Comparison of ENCODE assay signal across 1 cellular context in the genomic region with DNA sequence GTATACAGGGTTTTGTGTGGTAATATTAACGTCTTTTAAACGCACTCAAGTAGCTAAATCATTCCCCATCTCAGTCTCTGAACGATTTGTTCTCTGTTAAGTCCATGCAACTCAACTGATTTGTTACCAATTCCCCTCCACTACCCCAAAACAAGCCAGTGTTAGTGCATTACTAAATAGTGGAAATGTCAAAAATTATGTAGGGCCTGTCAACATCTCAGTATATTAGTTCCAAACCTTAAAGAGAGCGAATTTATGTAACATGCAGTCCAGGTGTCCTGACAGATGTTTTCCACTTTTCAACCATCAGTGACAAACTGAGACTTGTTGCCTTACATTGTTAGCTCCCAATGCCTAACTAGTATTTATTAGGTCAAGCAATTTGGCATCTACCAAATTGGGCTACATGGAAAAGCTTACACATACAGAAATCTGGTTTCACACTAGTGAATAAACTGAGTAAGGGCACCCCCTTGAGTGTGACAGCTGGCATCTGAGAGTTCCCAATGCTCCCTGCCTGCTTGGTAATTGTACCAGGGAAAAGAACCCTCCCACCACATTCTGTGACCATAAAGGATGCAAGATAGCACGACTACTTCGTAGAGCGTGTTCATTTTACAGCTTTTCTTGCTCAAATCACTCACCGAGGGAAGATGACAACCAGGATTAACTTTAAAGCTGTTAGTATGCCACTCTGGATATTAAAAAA.
A peak's percentile ranks its signal among the peaks of the same experiment; 100 is the strongest.
TF ChIP-seq lines count a peak whose summit lies in the region.

No MANE protein-coding gene starts in this region.

TF ChIP-seq in GM12878, 131 proteins besides CTCF, POLR2A, EP300 and RAD21 (continues in another document):
- no peak for TF ChIP-seq CEBPB (IDR thresholded peaks at IDR 0.05; ENCODE audit: borderline replicate concordance in 1 of 2, low read depth in 2 of 2, low read length in 2 of 2)
- TF ChIP-seq, protein P1, sequence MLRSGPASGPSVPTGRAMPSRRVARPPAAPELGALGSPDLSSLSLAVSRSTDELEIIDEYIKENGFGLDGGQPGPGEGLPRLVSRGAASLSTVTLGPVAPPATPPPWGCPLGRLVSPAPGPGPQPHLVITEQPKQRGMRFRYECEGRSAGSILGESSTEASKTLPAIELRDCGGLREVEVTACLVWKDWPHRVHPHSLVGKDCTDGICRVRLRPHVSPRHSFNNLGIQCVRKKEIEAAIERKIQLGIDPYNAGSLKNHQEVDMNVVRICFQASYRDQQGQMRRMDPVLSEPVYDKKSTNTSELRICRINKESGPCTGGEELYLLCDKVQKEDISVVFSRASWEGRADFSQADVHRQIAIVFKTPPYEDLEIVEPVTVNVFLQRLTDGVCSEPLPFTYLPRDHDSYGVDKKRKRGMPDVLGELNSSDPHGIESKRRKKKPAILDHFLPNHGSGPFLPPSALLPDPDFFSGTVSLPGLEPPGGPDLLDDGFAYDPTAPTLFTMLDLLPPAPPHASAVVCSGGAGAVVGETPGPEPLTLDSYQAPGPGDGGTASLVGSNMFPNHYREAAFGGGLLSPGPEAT (IDR thresholded peaks at IDR 0.05; ENCODE audit: low read depth), result no peak
- no peak for TF ChIP-seq LARP7 (IDR thresholded peaks at IDR 0.05)
- TF ChIP-seq CHD1 (IDR thresholded peaks at IDR 0.05; ENCODE audit: low read depth, low read length), result no peak
- no peak for TF ChIP-seq SREBF2 (IDR thresholded peaks at IDR 0.05; ENCODE audit: low read length)
- TF ChIP-seq JUND (IDR thresholded peaks at IDR 0.05; ENCODE audit: low read depth, low read length), result no peak
- TF ChIP-seq ZNF207 (IDR thresholded peaks at IDR 0.05; ENCODE audit: borderline replicate concordance), result no peak
- TF ChIP-seq, protein P2, sequence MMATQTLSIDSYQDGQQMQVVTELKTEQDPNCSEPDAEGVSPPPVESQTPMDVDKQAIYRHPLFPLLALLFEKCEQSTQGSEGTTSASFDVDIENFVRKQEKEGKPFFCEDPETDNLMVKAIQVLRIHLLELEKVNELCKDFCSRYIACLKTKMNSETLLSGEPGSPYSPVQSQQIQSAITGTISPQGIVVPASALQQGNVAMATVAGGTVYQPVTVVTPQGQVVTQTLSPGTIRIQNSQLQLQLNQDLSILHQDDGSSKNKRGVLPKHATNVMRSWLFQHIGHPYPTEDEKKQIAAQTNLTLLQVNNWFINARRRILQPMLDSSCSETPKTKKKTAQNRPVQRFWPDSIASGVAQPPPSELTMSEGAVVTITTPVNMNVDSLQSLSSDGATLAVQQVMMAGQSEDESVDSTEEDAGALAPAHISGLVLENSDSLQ (IDR thresholded peaks at IDR 0.05), result no peak
- TF ChIP-seq, protein P3, sequence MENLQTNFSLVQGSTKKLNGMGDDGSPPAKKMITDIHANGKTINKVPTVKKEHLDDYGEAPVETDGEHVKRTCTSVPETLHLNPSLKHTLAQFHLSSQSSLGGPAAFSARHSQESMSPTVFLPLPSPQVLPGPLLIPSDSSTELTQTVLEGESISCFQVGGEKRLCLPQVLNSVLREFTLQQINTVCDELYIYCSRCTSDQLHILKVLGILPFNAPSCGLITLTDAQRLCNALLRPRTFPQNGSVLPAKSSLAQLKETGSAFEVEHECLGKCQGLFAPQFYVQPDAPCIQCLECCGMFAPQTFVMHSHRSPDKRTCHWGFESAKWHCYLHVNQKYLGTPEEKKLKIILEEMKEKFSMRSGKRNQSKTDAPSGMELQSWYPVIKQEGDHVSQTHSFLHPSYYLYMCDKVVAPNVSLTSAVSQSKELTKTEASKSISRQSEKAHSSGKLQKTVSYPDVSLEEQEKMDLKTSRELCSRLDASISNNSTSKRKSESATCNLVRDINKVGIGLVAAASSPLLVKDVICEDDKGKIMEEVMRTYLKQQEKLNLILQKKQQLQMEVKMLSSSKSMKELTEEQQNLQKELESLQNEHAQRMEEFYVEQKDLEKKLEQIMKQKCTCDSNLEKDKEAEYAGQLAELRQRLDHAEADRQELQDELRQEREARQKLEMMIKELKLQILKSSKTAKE (IDR thresholded peaks at IDR 0.05; ENCODE audit: low read depth, poor library complexity, severe bottlenecking), result no peak
- TF ChIP-seq, protein P4, sequence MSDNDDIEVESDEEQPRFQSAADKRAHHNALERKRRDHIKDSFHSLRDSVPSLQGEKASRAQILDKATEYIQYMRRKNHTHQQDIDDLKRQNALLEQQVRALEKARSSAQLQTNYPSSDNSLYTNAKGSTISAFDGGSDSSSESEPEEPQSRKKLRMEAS (IDR thresholded peaks at IDR 0.05; ENCODE audit: low read depth, low read length), result no peak
- no peak for TF ChIP-seq ZSCAN29 (IDR thresholded peaks at IDR 0.05)
- no peak for TF ChIP-seq KDM1A (IDR thresholded peaks at IDR 0.05; ENCODE audit: borderline replicate concordance)
- TF ChIP-seq, protein P5, sequence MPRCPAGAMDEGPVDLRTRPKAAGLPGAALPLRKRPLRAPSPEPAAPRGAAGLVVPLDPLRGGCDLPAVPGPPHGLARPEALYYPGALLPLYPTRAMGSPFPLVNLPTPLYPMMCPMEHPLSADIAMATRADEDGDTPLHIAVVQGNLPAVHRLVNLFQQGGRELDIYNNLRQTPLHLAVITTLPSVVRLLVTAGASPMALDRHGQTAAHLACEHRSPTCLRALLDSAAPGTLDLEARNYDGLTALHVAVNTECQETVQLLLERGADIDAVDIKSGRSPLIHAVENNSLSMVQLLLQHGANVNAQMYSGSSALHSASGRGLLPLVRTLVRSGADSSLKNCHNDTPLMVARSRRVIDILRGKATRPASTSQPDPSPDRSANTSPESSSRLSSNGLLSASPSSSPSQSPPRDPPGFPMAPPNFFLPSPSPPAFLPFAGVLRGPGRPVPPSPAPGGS (IDR thresholded peaks at IDR 0.05; ENCODE audit: borderline replicate concordance, insufficient read depth, low read depth, low read length, poor library complexity, severe bottlenecking), result no peak
- no peak for TF ChIP-seq HDAC2 (IDR thresholded peaks at IDR 0.05)
- TF ChIP-seq, protein P6, sequence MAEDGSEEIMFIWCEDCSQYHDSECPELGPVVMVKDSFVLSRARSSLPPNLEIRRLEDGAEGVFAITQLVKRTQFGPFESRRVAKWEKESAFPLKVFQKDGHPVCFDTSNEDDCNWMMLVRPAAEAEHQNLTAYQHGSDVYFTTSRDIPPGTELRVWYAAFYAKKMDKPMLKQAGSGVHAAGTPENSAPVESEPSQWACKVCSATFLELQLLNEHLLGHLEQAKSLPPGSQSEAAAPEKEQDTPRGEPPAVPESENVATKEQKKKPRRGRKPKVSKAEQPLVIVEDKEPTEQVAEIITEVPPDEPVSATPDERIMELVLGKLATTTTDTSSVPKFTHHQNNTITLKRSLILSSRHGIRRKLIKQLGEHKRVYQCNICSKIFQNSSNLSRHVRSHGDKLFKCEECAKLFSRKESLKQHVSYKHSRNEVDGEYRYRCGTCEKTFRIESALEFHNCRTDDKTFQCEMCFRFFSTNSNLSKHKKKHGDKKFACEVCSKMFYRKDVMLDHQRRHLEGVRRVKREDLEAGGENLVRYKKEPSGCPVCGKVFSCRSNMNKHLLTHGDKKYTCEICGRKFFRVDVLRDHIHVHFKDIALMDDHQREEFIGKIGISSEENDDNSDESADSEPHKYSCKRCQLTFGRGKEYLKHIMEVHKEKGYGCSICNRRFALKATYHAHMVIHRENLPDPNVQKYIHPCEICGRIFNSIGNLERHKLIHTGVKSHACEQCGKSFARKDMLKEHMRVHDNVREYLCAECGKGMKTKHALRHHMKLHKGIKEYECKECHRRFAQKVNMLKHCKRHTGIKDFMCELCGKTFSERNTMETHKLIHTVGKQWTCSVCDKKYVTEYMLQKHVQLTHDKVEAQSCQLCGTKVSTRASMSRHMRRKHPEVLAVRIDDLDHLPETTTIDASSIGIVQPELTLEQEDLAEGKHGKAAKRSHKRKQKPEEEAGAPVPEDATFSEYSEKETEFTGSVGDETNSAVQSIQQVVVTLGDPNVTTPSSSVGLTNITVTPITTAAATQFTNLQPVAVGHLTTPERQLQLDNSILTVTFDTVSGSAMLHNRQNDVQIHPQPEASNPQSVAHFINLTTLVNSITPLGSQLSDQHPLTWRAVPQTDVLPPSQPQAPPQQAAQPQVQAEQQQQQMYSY (CRISPR knock-in tag; IDR thresholded peaks at IDR 0.05), result 0 out of 2 replicates have a peak, but pooled peaks have one; percentile 6
- peak; percentile 66; the same call in 1 of the 2 replicates for TF ChIP-seq POLR2AphosphoS2 (IDR thresholded peaks at IDR 0.05; ENCODE audit: low read depth, low read length)
- TF ChIP-seq, protein P7, sequence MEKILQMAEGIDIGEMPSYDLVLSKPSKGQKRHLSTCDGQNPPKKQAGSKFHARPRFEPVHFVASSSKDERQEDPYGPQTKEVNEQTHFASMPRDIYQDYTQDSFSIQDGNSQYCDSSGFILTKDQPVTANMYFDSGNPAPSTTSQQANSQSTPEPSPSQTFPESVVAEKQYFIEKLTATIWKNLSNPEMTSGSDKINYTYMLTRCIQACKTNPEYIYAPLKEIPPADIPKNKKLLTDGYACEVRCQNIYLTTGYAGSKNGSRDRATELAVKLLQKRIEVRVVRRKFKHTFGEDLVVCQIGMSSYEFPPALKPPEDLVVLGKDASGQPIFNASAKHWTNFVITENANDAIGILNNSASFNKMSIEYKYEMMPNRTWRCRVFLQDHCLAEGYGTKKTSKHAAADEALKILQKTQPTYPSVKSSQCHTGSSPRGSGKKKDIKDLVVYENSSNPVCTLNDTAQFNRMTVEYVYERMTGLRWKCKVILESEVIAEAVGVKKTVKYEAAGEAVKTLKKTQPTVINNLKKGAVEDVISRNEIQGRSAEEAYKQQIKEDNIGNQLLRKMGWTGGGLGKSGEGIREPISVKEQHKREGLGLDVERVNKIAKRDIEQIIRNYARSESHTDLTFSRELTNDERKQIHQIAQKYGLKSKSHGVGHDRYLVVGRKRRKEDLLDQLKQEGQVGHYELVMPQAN (conservative IDR thresholded peaks at IDR 0.05), result no peak
- no peak for TF ChIP-seq YBX1 (IDR thresholded peaks at IDR 0.05)
- TF ChIP-seq, protein P8, sequence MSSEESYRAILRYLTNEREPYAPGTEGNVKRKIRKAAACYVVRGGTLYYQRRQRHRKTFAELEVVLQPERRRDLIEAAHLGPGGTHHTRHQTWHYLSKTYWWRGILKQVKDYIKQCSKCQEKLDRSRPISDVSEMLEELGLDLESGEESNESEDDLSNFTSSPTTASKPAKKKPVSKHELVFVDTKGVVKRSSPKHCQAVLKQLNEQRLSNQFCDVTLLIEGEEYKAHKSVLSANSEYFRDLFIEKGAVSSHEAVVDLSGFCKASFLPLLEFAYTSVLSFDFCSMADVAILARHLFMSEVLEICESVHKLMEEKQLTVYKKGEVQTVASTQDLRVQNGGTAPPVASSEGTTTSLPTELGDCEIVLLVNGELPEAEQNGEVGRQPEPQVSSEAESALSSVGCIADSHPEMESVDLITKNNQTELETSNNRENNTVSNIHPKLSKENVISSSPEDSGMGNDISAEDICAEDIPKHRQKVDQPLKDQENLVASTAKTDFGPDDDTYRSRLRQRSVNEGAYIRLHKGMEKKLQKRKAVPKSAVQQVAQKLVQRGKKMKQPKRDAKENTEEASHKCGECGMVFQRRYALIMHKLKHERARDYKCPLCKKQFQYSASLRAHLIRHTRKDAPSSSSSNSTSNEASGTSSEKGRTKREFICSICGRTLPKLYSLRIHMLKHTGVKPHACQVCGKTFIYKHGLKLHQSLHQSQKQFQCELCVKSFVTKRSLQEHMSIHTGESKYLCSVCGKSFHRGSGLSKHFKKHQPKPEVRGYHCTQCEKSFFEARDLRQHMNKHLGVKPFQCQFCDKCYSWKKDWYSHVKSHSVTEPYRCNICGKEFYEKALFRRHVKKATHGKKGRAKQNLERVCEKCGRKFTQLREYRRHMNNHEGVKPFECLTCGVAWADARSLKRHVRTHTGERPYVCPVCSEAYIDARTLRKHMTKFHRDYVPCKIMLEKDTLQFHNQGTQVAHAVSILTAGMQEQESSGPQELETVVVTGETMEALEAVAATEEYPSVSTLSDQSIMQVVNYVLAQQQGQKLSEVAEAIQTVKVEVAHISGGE (CRISPR knock-in tag; IDR thresholded peaks at IDR 0.05), result no peak
- TF ChIP-seq SP1 (IDR thresholded peaks at IDR 0.05; ENCODE audit: low read depth, low read length), result no peak
- TF ChIP-seq, protein P9, sequence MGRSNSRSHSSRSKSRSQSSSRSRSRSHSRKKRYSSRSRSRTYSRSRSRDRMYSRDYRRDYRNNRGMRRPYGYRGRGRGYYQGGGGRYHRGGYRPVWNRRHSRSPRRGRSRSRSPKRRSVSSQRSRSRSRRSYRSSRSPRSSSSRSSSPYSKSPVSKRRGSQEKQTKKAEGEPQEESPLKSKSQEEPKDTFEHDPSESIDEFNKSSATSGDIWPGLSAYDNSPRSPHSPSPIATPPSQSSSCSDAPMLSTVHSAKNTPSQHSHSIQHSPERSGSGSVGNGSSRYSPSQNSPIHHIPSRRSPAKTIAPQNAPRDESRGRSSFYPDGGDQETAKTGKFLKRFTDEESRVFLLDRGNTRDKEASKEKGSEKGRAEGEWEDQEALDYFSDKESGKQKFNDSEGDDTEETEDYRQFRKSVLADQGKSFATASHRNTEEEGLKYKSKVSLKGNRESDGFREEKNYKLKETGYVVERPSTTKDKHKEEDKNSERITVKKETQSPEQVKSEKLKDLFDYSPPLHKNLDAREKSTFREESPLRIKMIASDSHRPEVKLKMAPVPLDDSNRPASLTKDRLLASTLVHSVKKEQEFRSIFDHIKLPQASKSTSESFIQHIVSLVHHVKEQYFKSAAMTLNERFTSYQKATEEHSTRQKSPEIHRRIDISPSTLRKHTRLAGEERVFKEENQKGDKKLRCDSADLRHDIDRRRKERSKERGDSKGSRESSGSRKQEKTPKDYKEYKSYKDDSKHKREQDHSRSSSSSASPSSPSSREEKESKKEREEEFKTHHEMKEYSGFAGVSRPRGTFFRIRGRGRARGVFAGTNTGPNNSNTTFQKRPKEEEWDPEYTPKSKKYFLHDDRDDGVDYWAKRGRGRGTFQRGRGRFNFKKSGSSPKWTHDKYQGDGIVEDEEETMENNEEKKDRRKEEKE (IDR thresholded peaks at IDR 0.05), result no peak
- no peak for TF ChIP-seq EED (IDR thresholded peaks at IDR 0.05; ENCODE audit: low read depth)
- TF ChIP-seq RFX5 (IDR thresholded peaks at IDR 0.05; ENCODE audit: low read depth, low read length), result no peak
- no peak for TF ChIP-seq ZNF274 (IDR thresholded peaks at IDR 0.05; ENCODE audit: insufficient read depth, insufficient read length)
- TF ChIP-seq RB1 (IDR thresholded peaks at IDR 0.05; ENCODE audit: borderline replicate concordance), result no peak
- no peak for TF ChIP-seq SMAD1 (IDR thresholded peaks at IDR 0.05; ENCODE audit: low read depth, partially characterized antibody)
- TF ChIP-seq BRCA1 (IDR thresholded peaks at IDR 0.05; ENCODE audit: low read depth, low read length), result no peak
- no peak for TF ChIP-seq FOS (IDR thresholded peaks at IDR 0.05; ENCODE audit: borderline replicate concordance, extremely low read depth, insufficient read length)
- no peak for TF ChIP-seq SUZ12 (IDR thresholded peaks at IDR 0.05; ENCODE audit: unreplicated experiment)
- TF ChIP-seq, protein P10, sequence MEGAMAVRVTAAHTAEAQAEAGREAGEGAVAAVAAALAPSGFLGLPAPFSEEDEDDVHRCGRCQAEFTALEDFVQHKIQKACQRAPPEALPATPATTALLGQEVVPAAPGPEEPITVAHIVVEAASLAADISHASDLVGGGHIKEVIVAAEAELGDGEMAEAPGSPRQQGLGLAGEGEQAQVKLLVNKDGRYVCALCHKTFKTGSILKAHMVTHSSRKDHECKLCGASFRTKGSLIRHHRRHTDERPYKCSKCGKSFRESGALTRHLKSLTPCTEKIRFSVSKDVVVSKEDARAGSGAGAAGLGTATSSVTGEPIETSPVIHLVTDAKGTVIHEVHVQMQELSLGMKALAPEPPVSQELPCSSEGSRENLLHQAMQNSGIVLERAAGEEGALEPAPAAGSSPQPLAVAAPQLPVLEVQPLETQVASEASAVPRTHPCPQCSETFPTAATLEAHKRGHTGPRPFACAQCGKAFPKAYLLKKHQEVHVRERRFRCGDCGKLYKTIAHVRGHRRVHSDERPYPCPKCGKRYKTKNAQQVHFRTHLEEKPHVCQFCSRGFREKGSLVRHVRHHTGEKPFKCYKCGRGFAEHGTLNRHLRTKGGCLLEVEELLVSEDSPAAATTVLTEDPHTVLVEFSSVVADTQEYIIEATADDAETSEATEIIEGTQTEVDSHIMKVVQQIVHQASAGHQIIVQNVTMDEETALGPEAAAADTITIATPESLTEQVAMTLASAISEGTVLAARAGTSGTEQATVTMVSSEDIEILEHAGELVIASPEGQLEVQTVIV (IDR thresholded peaks at IDR 0.05; ENCODE audit: borderline replicate concordance, partially characterized antibody), result no peak
- no peak for TF ChIP-seq NR2C2 (IDR thresholded peaks at IDR 0.05; ENCODE audit: borderline replicate concordance, control insufficient read depth, insufficient read length, low read depth)
